19 cellular contexts compared by ENCODE assay signal in genomic region chr4:32697281-32697814, GRCh38.
"Had no signal": no experiment of that assay in that cellular context is flagged by ENCODE, and none has a peak within 500 bp of the region (broad histone marks: within the 10 kb centered on the region; RNA-seq: fewer than 3 reads in every experiment).

No MANE protein-coding gene starts in this region.

- H3K4me3 ChIP-seq: breast epithelium, sigmoid colon, stomach had no signal

- H3K27me3 Mint-ChIP-seq: activated B cell treated with CpG ODN at 0.5 μM for 24 hours; activated CD4-positive, alpha-beta memory T cell treated with anti-CD3 and anti-CD28 coated beads, Interleukin-2, amount 10 ng/mL, durations not matched to agents 7 days and 5 days; activated naive CD4-positive, alpha-beta T cell treated with anti-CD3 and anti-CD28 coated beads, Interleukin-2, amount 50 U/mL, for 24 hours; memory B cell had no signal

- H3K27ac Mint-ChIP-seq: activated B cell treated with CpG ODN at 0.5 μM for 24 hours; activated CD4-positive, alpha-beta memory T cell treated with anti-CD3 and anti-CD28 coated beads, Interleukin-2, amount 10 ng/mL, durations not matched to agents 7 days and 5 days; activated naive CD4-positive, alpha-beta T cell treated with anti-CD3 and anti-CD28 coated beads, Interleukin-2, amount 50 U/mL, for 24 hours; memory B cell; stimulated activated effector memory CD8-positive, alpha-beta T cell treated with anti-CD3 and anti-CD28 coated beads, Interleukin-12 subunit alpha, Interleukin-12 subunit beta, amount 100 ng/mL, for 72 hours had no signal

- H3K27me3 ChIP-seq: breast epithelium, sigmoid colon, stomach had no signal

- ATAC-seq: activated T-cell treated with anti-CD3 and anti-CD28 coated beads, Interleukin-2, amount 50 U/mL, for 4 hours; left ventricle myocardium superior; stimulated activated effector memory CD8-positive, alpha-beta T cell treated with anti-CD3 and anti-CD28 coated beads, Interleukin-12 subunit alpha, Interleukin-12 subunit beta, amount 100 ng/mL, for 72 hours had no signal

- H3K9me3 ChIP-seq: breast epithelium, sigmoid colon, stomach had no signal

- H3K4me3 Mint-ChIP-seq: activated B cell treated with CpG ODN at 0.5 μM for 24 hours; activated CD4-positive, alpha-beta memory T cell treated with anti-CD3 and anti-CD28 coated beads, Interleukin-2, amount 10 ng/mL, durations not matched to agents 7 days and 5 days; activated naive CD4-positive, alpha-beta T cell treated with anti-CD3 and anti-CD28 coated beads, Interleukin-2, amount 50 U/mL, for 24 hours; activated T-cell treated with anti-CD3 and anti-CD28 coated beads, Interleukin-2, amount 50 U/mL, for 4 hours; memory B cell; stimulated activated effector memory CD8-positive, alpha-beta T cell treated with anti-CD3 and anti-CD28 coated beads, Interleukin-12 subunit alpha, Interleukin-12 subunit beta, amount 100 ng/mL, for 72 hours had no signal

- H3K36me3 Mint-ChIP-seq: activated naive CD4-positive, alpha-beta T cell treated with anti-CD3 and anti-CD28 coated beads, Interleukin-2, amount 50 U/mL, for 24 hours; memory B cell; stimulated activated effector memory CD8-positive, alpha-beta T cell treated with anti-CD3 and anti-CD28 coated beads, Interleukin-12 subunit alpha, Interleukin-12 subunit beta, amount 100 ng/mL, for 72 hours had no signal

- H3K4me1 Mint-ChIP-seq: activated B cell treated with CpG ODN at 0.5 μM for 24 hours; activated CD4-positive, alpha-beta memory T cell treated with anti-CD3 and anti-CD28 coated beads, Interleukin-2, amount 10 ng/mL, durations not matched to agents 7 days and 5 days; activated naive CD4-positive, alpha-beta T cell treated with anti-CD3 and anti-CD28 coated beads, Interleukin-2, amount 50 U/mL, for 24 hours; memory B cell; stimulated activated effector memory CD8-positive, alpha-beta T cell treated with anti-CD3 and anti-CD28 coated beads, Interleukin-12 subunit alpha, Interleukin-12 subunit beta, amount 100 ng/mL, for 72 hours had no signal

- FAIRE-seq: astrocyte had no signal

- DNase-seq: activated B cell treated with CpG ODN at 0.5 μM for 24 hours; activated CD4-positive, alpha-beta memory T cell treated with anti-CD3 and anti-CD28 coated beads, Interleukin-2, amount 10 ng/mL, durations not matched to agents 7 days and 5 days; activated CD4-positive, alpha-beta T cell treated with anti-CD3 and anti-CD28 coated beads for 4 hours; activated effector memory CD4-positive, alpha-beta T cell treated with anti-CD3 and anti-CD28 coated beads, Interleukin-2, amount 50 U/mL, for 16 hours; activated T-cell treated with anti-CD3 and anti-CD28 coated beads, Interleukin-2, amount 50 U/mL, for 4 hours; cerebellar nuclear complex; effector CD4-positive, alpha-beta T cell; left ventricle myocardium superior; occipital lobe; posterior cingulate gyrus; sigmoid colon; stimulated activated CD4-positive, alpha-beta T cell treated with anti-CD3 and anti-CD28 coated beads, Interleukin-4, amount 100 ng/mL, for 24 hours; stomach; trophoblast cell had no signal

- H3K36me3 ChIP-seq: breast epithelium, sigmoid colon, stomach had no signal

- H3K27ac ChIP-seq: breast epithelium, sigmoid colon, stomach had no signal

- H3K4me1 ChIP-seq: breast epithelium, sigmoid colon, stomach had no signal
